In the genomic region with DNA sequence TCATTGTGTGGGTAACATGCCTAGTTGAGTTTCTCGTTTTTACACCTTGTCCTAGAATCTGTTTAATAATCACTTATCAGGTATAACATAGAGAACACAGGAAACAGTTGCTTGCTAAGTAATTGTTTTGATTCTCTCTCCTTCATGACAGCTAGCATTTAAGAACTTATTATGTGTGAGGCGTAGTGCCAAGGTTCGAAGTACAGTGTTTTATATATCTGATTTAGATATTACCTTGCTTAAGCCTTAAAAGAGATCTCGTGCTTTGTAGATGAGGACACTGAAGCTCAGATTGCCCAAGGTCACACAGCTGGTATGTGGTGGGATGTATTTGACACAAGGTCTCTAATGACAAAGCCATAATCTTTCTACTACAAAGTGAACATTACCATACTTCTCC, we compare ENCODE assay signal across 28 cellular contexts. TPM values are rescaled to one million over a fixed set of nuclear protein-coding genes. Genes with fewer than 3 reads are reported as not detected.
"Had no signal": no experiment of that assay in that cellular context is flagged by ENCODE, and none has a peak within 500 bp of the region (broad histone marks: within the 10 kb centered on the region; RNA-seq: fewer than 3 reads in every experiment).

No MANE protein-coding gene starts in this region.

- DNase-seq: activated CD4-positive, alpha-beta T cell treated with anti-CD3 and anti-CD28 coated beads for 36 hours; activated CD4-positive, alpha-beta T cell treated with anti-CD3 and anti-CD28 coated beads, Interleukin-2, amount 10 ng/mL, durations not matched to agents 7 days and 5 days; activated CD4-positive, alpha-beta T cell treated with anti-CD3 and anti-CD28 coated beads, Interleukin-2, amount 50 U/mL, for 48 hours; activated CD8-positive, alpha-beta T cell treated with anti-CD3 and anti-CD28 coated beads, Interleukin-2, amount 10 ng/mL, durations not matched to agents 7 days and 5 days; activated gamma-delta T cell; activated naive CD4-positive, alpha-beta T cell treated with Interleukin-2 at 50 U/mL for 16 hours; activated naive CD8-positive, alpha-beta T cell treated with anti-CD3 and anti-CD28 coated beads, Interleukin-2, amount 10 ng/mL, durations not matched to agents 7 days and 5 days; activated T-cell treated with anti-CD3 and anti-CD28 coated beads, Interleukin-2, amount 50 U/mL, for 24 hours; amygdala; MM.1S; NCI-H1092 treated with DMSO at 0.1 percent for 48 hours; NCI-H1417; NCI-H1694; NCI-H1930; NCI-H345; NCI-H524 treated with DMSO at 0.1 percent for 48 hours; RPMI8226; SHP77 treated with DMSO at 0.1 percent for 48 hours; SK-N-SH had no signal

- ATAC-seq: activated CD4-positive, alpha-beta T cell treated with anti-CD3 and anti-CD28 coated beads for 36 hours; activated CD4-positive, CD25-positive, alpha-beta regulatory T cell treated with anti-CD3 and anti-CD28 coated beads, Interleukin-2, amount 50 U/mL, for 24 hours; activated CD8-positive, alpha-beta T cell treated with anti-CD3 and anti-CD28 coated beads, Interleukin-2, amount 10 ng/mL, durations not matched to agents 7 days and 5 days; Panc1; WTC11 had no signal

- H3K36me3 ChIP-seq: ascending aorta, cardiac muscle cell, SJSA1 had no signal

- H3K4me1 ChIP-seq: ascending aorta, SJSA1 had no signal

- H3K4me3 ChIP-seq: ascending aorta, cardiac muscle cell, SJSA1 had no signal

- H3K9me3 ChIP-seq: ascending aorta, SJSA1, SK-N-SH had no signal

- H3K9ac ChIP-seq: KMS-11, SK-N-SH had no signal

- H3K27me3 ChIP-seq: ascending aorta, cardiac muscle cell, SJSA1 had no signal

- H3K27ac ChIP-seq: ascending aorta, cardiac muscle cell, KMS-11, SJSA1 had no signal

RNA-seq across cellular contexts. Expression of a gene that starts 45.1 kb away (rescaled TPM):
- total RNA-seq: ascending aorta, LHCN-M2, NCI-H460, SJSA1 had no signal
